Comparison of ENCODE assay signal across 18 cellular contexts in the genomic region with DNA sequence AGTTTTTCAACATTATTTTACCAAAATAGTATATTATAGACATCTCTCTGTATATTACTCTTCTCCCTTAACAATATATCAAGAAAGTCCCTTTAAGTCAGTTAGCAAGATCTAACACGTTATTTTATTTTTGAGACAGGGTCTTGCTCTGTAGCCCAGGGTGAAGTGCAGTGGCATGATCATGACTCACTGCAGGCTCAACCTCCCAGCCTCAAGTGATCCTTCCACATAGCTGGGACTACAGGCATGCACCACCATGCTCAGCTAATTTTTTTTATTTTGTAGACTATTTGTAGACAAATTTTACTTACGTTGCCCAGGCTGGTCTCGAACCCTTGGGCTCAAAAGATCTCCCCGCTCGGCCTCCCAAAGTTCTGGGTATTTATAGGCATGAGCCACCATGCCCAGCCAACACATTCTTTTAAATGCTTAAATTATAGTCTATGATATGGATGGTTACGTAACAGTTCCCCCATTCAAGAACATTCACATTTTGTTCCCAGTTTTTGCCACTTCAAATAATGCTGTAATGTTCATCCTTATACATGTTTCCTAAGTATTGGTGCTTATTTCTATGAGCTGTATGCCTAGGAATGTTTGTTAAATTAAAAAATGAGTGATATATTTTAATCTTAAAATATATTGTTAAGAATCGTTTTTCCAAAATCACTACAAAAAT.
"Had no signal": no experiment of that assay in that cellular context is flagged by ENCODE, and none has a peak within 500 bp of the region (broad histone marks: within the 10 kb centered on the region; RNA-seq: fewer than 3 reads in every experiment).

No MANE protein-coding gene starts in this region.

- ATAC-seq: left colon; stimulated activated naive CD8-positive, alpha-beta T cell treated with anti-CD3 and anti-CD28 coated beads, Interleukin-15, Interleukin-2, amounts not matched to agents 100 U/mL and 50 U/mL, for 24 hours; T-cell had no signal

- H3K27me3 ChIP-seq: breast epithelium, hepatocyte, neutrophil, ovary, right atrium auricular region, thyroid gland had no signal

- H3K4me3 ChIP-seq: breast epithelium, coronary artery, hepatocyte, ovary, prostate gland, right atrium auricular region, thyroid gland had no signal

- H3K36me3 ChIP-seq: breast epithelium, ovary, prostate gland, thyroid gland had no signal

- DNase-seq: activated T-cell treated with anti-CD3 and anti-CD28 coated beads, Interleukin-2, amount 50 U/mL, for 1 hour; amniotic stem cell; foreskin fibroblast; immature natural killer cell; left colon; mesenchymal stem cell; ovary; stimulated activated CD4-positive, alpha-beta T cell treated with anti-CD3 and anti-CD28 coated beads, Interleukin-12 subunit alpha, Interleukin-12 subunit beta, amount 100 ng/mL, for 4 hours; stimulated activated CD4-positive, alpha-beta T cell treated with anti-CD3 and anti-CD28 coated beads, Interleukin-4, amount 100 ng/mL, for 4 hours; stimulated activated naive CD8-positive, alpha-beta T cell treated with anti-CD3 and anti-CD28 coated beads, Interleukin-15, Interleukin-2, amounts not matched to agents 100 U/mL and 50 U/mL, for 24 hours; T-cell had no signal
